Comparison of ENCODE assay signal across 11 cellular contexts in the genomic region with DNA sequence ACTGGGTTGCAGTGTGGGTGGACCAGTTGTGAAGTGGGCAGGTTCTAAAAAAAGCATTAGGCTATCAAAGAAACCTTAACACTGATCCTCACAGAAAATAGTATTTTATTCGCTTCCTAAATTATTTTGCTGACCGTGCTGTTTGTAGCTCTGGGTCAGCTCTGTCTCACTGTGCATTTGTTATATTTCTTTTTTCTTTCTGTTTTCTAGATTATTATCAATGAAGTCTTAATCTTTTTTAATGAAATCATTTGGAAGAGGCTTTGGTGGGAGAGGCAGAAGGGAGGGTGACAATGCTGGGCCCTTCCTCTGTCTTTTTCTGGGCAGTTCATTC.
DNase-seq lines count a peak whose midpoint lies in the region; TF ChIP-seq lines count a peak whose summit lies in the region.
"Had no signal": no experiment of that assay in that cellular context is flagged by ENCODE, and none has a peak within 500 bp of the region (broad histone marks: within the 10 kb centered on the region; RNA-seq: fewer than 3 reads in every experiment).

No MANE protein-coding gene starts in this region.

- no peak overlapping the region for H3K18ac ChIP-seq in trophoblast cell (ENCODE audit: low read length)

- no peak overlapping the region for H2AFZ ChIP-seq in trophoblast cell (ENCODE audit: insufficient read depth, low read length, poor library complexity)
- H2AFZ ChIP-seq: GM23248 had no signal

- no peak overlapping the region for H2AK5ac ChIP-seq in trophoblast cell (ENCODE audit: low read length)

- H3K4ac ChIP-seq in trophoblast cell (ENCODE audit: low read depth, low read length), result no peak overlapping the region

- H3K4me3 ChIP-seq in duodenal mucosa (ENCODE audit: low read depth in 1 of 2, low read length in 2 of 2), result peak overlapping the region; percentile 11 to 46
- H3K4me3 ChIP-seq in trophoblast cell (ENCODE audit: low read depth, low read length), result no peak overlapping the region
- H3K4me3 ChIP-seq in prostate gland, result no peak overlapping the region
- H3K4me3 ChIP-seq: GM23248, transverse colon had no signal

- DNase-seq in activated CD4-positive, alpha-beta T cell treated with anti-CD3 and anti-CD28 coated beads, Interleukin-2, amount 10 ng/mL, durations not matched to agents 24 days and 14 days, result no peak
- DNase-seq in activated CD4-positive, alpha-beta T cell treated with anti-CD3 and anti-CD28 coated beads, Interleukin-2, amount 50 U/mL, for 48 hours, result no peak
- DNase-seq in RWPE1 (ENCODE audit: low spot score) (no peak), trophoblast cell (no peak), T1000 (lab: John Stamatoyannopoulos, UW) (no peak), hippocampal formation (lab: John Stamatoyannopoulos, UW) (no peak), prostate gland (ENCODE audit: low spot score) (no peak)
- DNase-seq: NCI-H1417 treated with DMSO at 0.1 percent for 48 hours, transverse colon had no signal

- peak overlapping the region; percentile 7 for H3K4me2 ChIP-seq in trophoblast cell (ENCODE audit: low read length)

- TF ChIP-seq CTCF in RWPE1 (conservative IDR thresholded peaks at IDR 0.05; ENCODE audit: low read depth) (no peak), prostate gland (IDR thresholded peaks at IDR 0.05) (no peak)

- H3K4me1 ChIP-seq in duodenal mucosa (ENCODE audit: control insufficient read depth in 1 of 2, insufficient read depth in 2 of 2, low read length in 2 of 2) (peaks cover 0 to 8% of the 10 kb centered on the region in 2 donors), trophoblast cell (ENCODE audit: control insufficient read depth in 1 of 2, insufficient read depth in 2 of 2, low read length in 2 of 2) (no peaks in the 10 kb centered on the region), prostate gland (replicated peaks) (no peaks in the 10 kb centered on the region)
- H3K4me1 ChIP-seq: transverse colon had no signal

- no peak for TF ChIP-seq POLR2A in prostate gland (IDR thresholded peaks at IDR 0.05)

- H3K79me1 ChIP-seq in trophoblast cell (ENCODE audit: low read length), result no peaks in the 10 kb centered on the region

- peaks cover 6% of the 10 kb centered on the region for H3K36me3 Mint-ChIP-seq in activated CD4-positive, alpha-beta T cell treated with anti-CD3 and anti-CD28 coated beads, Interleukin-2, amount 10 ng/mL, durations not matched to agents 24 days and 14 days (ENCODE audit: low read depth)

- no peaks in the 10 kb centered on the region for H3K27me3 Mint-ChIP-seq in activated CD4-positive, alpha-beta T cell treated with anti-CD3 and anti-CD28 coated beads, Interleukin-2, amount 10 ng/mL, durations not matched to agents 24 days and 14 days

- H4K12ac ChIP-seq in trophoblast cell (ENCODE audit: low read depth, low read length), result no peak overlapping the region

- no peak overlapping the region for H4K91ac ChIP-seq in trophoblast cell (ENCODE audit: low read depth, low read length)

- H2BK120ac ChIP-seq in trophoblast cell (ENCODE audit: insufficient read depth, low read length, poor library complexity), result no peak overlapping the region

- H3K27ac ChIP-seq in RWPE1 (peak overlapping the region; percentile 43), duodenal mucosa (ENCODE audit: low read depth, low read length) (no peak overlapping the region), trophoblast cell (ENCODE audit: low read depth, low read length) (no peak overlapping the region), prostate gland (no peak overlapping the region)
- H3K27ac ChIP-seq: GM23248 had no signal

- peaks cover 39% of the 10 kb centered on the region for H3K4me1 Mint-ChIP-seq in activated CD4-positive, alpha-beta T cell treated with anti-CD3 and anti-CD28 coated beads, Interleukin-2, amount 10 ng/mL, durations not matched to agents 24 days and 14 days

- no peaks in the 10 kb centered on the region for H3K27me3 ChIP-seq in duodenal mucosa (ENCODE audit: control insufficient read depth in 1 of 2, insufficient read depth in 2 of 2, low read length in 2 of 2)
- H3K27me3 ChIP-seq in trophoblast cell (ENCODE audit: insufficient read depth, low read length), result no peaks in the 10 kb centered on the region
- no peaks in the 10 kb centered on the region for H3K27me3 ChIP-seq in prostate gland (replicated peaks; ENCODE audit: insufficient read depth)
- H3K27me3 ChIP-seq: transverse colon had no signal

- no CpG with 5 or more reads among the region's 2 CpGs for WGBS in trophoblast cell (ENCODE audit: extremely low coverage, insufficient coverage, insufficient read length)
- 91% methylated on average over 2 of the region's 2 CpGs for WGBS in prostate gland

- no peaks in the 10 kb centered on the region for H3K9me3 ChIP-seq in duodenal mucosa (ENCODE audit: control insufficient read depth in 1 of 2, low read length in 2 of 2)
- no peaks in the 10 kb centered on the region for H3K9me3 ChIP-seq in trophoblast cell (ENCODE audit: insufficient read depth, low read depth, low read length)
- H3K9me3 ChIP-seq in prostate gland, result no peaks in the 10 kb centered on the region
- H3K9me3 ChIP-seq: transverse colon had no signal

- no peak overlapping the region for H2BK12ac ChIP-seq in trophoblast cell (ENCODE audit: low read length)

- no peaks in the 10 kb centered on the region for H3K79me2 ChIP-seq in trophoblast cell (ENCODE audit: control insufficient read depth, insufficient read depth, low read length, poor library complexity)

- POLR2A ChIA-PET in RWPE1 (lab: Yijun Ruan, JAX; ENCODE audit: low non-redundant PET), result no interaction called here

- no peaks in the 10 kb centered on the region for H3K36me3 ChIP-seq in duodenal mucosa (ENCODE audit: control insufficient read depth in 1 of 2, insufficient read depth in 2 of 2, low read length in 2 of 2)
- H3K36me3 ChIP-seq in trophoblast cell (ENCODE audit: control insufficient read depth in 1 of 2, insufficient read depth in 2 of 2, low read length in 2 of 2), result no peaks in the 10 kb centered on the region
- H3K36me3 ChIP-seq in prostate gland, result no peaks in the 10 kb centered on the region
- H3K36me3 ChIP-seq: transverse colon had no signal

- peak overlapping the region; percentile 76 for H3K27ac Mint-ChIP-seq in activated CD4-positive, alpha-beta T cell treated with anti-CD3 and anti-CD28 coated beads, Interleukin-2, amount 10 ng/mL, durations not matched to agents 24 days and 14 days

- H3K9ac ChIP-seq in duodenal mucosa (ENCODE audit: low read depth in 1 of 2, low read length in 2 of 2), result no peak overlapping the region
- H3K9ac ChIP-seq in trophoblast cell (ENCODE audit: low read length), result no peak overlapping the region
- H3K9ac ChIP-seq: GM23248 had no signal

- no peak overlapping the region for H3K23ac ChIP-seq in trophoblast cell (ENCODE audit: low read length)

- no peak overlapping the region for H2BK5ac ChIP-seq in trophoblast cell (ENCODE audit: low read depth, low read length, poor library complexity)

- H4K8ac ChIP-seq in trophoblast cell (ENCODE audit: low read depth, low read length), result no peak overlapping the region

- H3K9me3 Mint-ChIP-seq in activated CD4-positive, alpha-beta T cell treated with anti-CD3 and anti-CD28 coated beads, Interleukin-2, amount 10 ng/mL, durations not matched to agents 24 days and 14 days, result no peaks in the 10 kb centered on the region

- CTCF ChIA-PET in RWPE1 (lab: Yijun Ruan, JAX), result no interaction called here

- H3K14ac ChIP-seq in trophoblast cell (ENCODE audit: low read length), result no peak overlapping the region

- intact Hi-C loops in activated CD4-positive, alpha-beta T cell treated with anti-CD3 and anti-CD28 coated beads, Interleukin-2, amount 10 ng/mL, durations not matched to agents 24 days and 14 days (cut with micrococcal nuclease), result loop anchor here (2.0 kb wide), 1 partner anchor 75 kb away; no protein-coding TSS in a partner anchor
- intact Hi-C loops in prostate gland (cut with DNase I), result no loop called here

- H3K4me3 Mint-ChIP-seq in activated CD4-positive, alpha-beta T cell treated with anti-CD3 and anti-CD28 coated beads, Interleukin-2, amount 10 ng/mL, durations not matched to agents 24 days and 14 days, result peak overlapping the region; percentile 72

Comparison
In these comparisons a context has a peak if more than half of its experiments do, and no peak if none do; other contexts are left out.
1. H3K4me3 ChIP-seq: peak in duodenal mucosa (2 of 2); none in trophoblast cell (single experiment) and prostate gland (0 of 2).